In genomic region chr2:145751634-145752033, GRCh38 we compare ENCODE assay signal across 8 cellular contexts.
DNase-seq lines count a peak whose midpoint lies in the region; ATAC-seq and TF ChIP-seq lines count a peak whose summit lies in the region.

No MANE protein-coding gene starts in this region.

- no peaks in the 10 kb centered on the region for H3K36me3 ChIP-seq in heart right ventricle
- no peaks in the 10 kb centered on the region for H3K36me3 ChIP-seq in skeletal muscle tissue (ENCODE audit: control insufficient read depth in 3 of 3, insufficient read depth in 3 of 3, low read length in 3 of 3)

- peak; percentile 3 for DNase-seq in activated CD4-positive, alpha-beta T cell treated with anti-CD3 and anti-CD28 coated beads for 36 hours
- no peak for DNase-seq in activated CD4-positive, alpha-beta T cell treated with anti-CD3 and anti-CD28 coated beads, Interleukin-2, amount 50 U/mL, for 4 hours
- DNase-seq in SKM-1 (lab: John Stamatoyannopoulos, UW; ENCODE audit: unreplicated experiment) (peak; percentile 94), heart right ventricle (no peak), DMS53 (lab: John Stamatoyannopoulos, UW) (no peak), HPDE6-E6E7 (ENCODE audit: extremely low spot score) (no peak)

- H3K9ac ChIP-seq in skeletal muscle tissue (ENCODE audit: low read depth in 1 of 3, low read length in 3 of 3), result peak overlapping the region in 1 of 3 donors; percentile 34

- intact Hi-C loops in activated CD4-positive, alpha-beta T cell treated with anti-CD3 and anti-CD28 coated beads for 36 hours (cut with DNase I, micrococcal nuclease), result loop anchor here in 1 of 2 experiments (5.0 kb wide), 1 partner anchor 429 kb away; no protein-coding TSS in a partner anchor
- intact Hi-C loops in heart right ventricle (cut with DNase I), result loop anchor here in 4 of 10 donors (5.0 to 10.0 kb wide), 3 partner anchors 1229 to 1367 kb away; partner anchors contain the start of gene ZEB2 (in 2 of the 4)

- H3K4me1 Mint-ChIP-seq in activated CD4-positive, alpha-beta T cell treated with anti-CD3 and anti-CD28 coated beads for 36 hours, result peaks cover 11% of the 10 kb centered on the region

- no peak for TF ChIP-seq CTCF in heart right ventricle (IDR thresholded peaks at IDR 0.05)

- CTCF ChIA-PET in activated CD4-positive, alpha-beta T cell treated with anti-CD3 and anti-CD28 coated beads for 36 hours (lab: Charles Lee), result interaction anchor here (0.7 kb wide), 1 partner anchor 777 kb away, joined by 3 read pairs; no protein-coding TSS in a partner anchor

- H3K27ac ChIP-seq in heart right ventricle, result peak overlapping the region in 8 of 10 donors; percentile 27 to 81 (median 50)
- peak overlapping the region; percentile 8 for H3K27ac ChIP-seq in skeletal muscle tissue (ENCODE audit: low read depth, low read length)

- no peaks in the 10 kb centered on the region for H3K9me3 Mint-ChIP-seq in activated CD4-positive, alpha-beta T cell treated with anti-CD3 and anti-CD28 coated beads for 36 hours (ENCODE audit: low read depth)

- H3K27me3 ChIP-seq in heart right ventricle, result no peaks in the 10 kb centered on the region
- no peaks in the 10 kb centered on the region for H3K27me3 ChIP-seq in skeletal muscle tissue (ENCODE audit: control insufficient read depth in 3 of 3, insufficient read depth in 3 of 3, low read length in 3 of 3)

- H3K27me3 Mint-ChIP-seq in activated CD4-positive, alpha-beta T cell treated with anti-CD3 and anti-CD28 coated beads for 36 hours, result peaks cover 6% of the 10 kb centered on the region

- no peak overlapping the region for H3K27ac Mint-ChIP-seq in activated CD4-positive, alpha-beta T cell treated with anti-CD3 and anti-CD28 coated beads for 36 hours

- H3K4me3 Mint-ChIP-seq in activated CD4-positive, alpha-beta T cell treated with anti-CD3 and anti-CD28 coated beads for 36 hours, result no peak overlapping the region

- 32 to 38% methylated on average over 6 of the region's 6 CpGs for WGBS in heart right ventricle, 2 donors

- no peaks in the 10 kb centered on the region for H3K36me3 Mint-ChIP-seq in activated CD4-positive, alpha-beta T cell treated with anti-CD3 and anti-CD28 coated beads for 36 hours (ENCODE audit: low read depth)

- H3K9me3 ChIP-seq in heart right ventricle (no peaks in the 10 kb centered on the region), skeletal muscle tissue (ENCODE audit: control insufficient read depth in 3 of 3, low read length in 3 of 3) (no peaks in the 10 kb centered on the region)

- H3K4me3 ChIP-seq in heart right ventricle (no peak overlapping the region), skeletal muscle tissue (ENCODE audit: low read length in 3 of 3) (no peak overlapping the region)

- POLR2A ChIA-PET in activated CD4-positive, alpha-beta T cell treated with anti-CD3 and anti-CD28 coated beads for 36 hours (lab: Charles Lee), result no interaction called here

- H3K4me1 ChIP-seq in heart right ventricle, result peaks cover 0 to 40% (median 20%) of the 10 kb centered on the region in 9 donors
- peaks cover 3 to 19% (median 14%) of the 10 kb centered on the region in 3 donors for H3K4me1 ChIP-seq in skeletal muscle tissue (ENCODE audit: control insufficient read depth in 3 of 3, insufficient read depth in 3 of 3, low read length in 3 of 3)

- peak; percentile 49 for ATAC-seq in activated CD4-positive, alpha-beta T cell treated with anti-CD3 and anti-CD28 coated beads for 36 hours
- peak; percentile 78 for ATAC-seq in HG03066 (IDR thresholded peaks at IDR 0.05; ENCODE audit: low read depth, unreplicated experiment)
- peak; percentile 57 to 89 (median 84) for ATAC-seq in heart right ventricle

Comparison
In these comparisons a context has a peak if more than half of its experiments do, and no peak if none do; other contexts are left out.
1. DNase-seq: peak in activated CD4-positive, alpha-beta T cell treated with anti-CD3 and anti-CD28 coated beads for 36 hours (single experiment) and SKM-1 (single experiment); none in activated CD4-positive, alpha-beta T cell treated with anti-CD3 and anti-CD28 coated beads, Interleukin-2, amount 50 U/mL, for 4 hours (0 of 2), heart right ventricle (0 of 2), DMS53 (single experiment) and HPDE6-E6E7 (single experiment).
2. Peak in every context shown above with its lines, with median percentiles within 50 percentile points of each other: ATAC-seq.